Comparison of ENCODE assay signal across 8 cellular contexts in the genomic region with DNA sequence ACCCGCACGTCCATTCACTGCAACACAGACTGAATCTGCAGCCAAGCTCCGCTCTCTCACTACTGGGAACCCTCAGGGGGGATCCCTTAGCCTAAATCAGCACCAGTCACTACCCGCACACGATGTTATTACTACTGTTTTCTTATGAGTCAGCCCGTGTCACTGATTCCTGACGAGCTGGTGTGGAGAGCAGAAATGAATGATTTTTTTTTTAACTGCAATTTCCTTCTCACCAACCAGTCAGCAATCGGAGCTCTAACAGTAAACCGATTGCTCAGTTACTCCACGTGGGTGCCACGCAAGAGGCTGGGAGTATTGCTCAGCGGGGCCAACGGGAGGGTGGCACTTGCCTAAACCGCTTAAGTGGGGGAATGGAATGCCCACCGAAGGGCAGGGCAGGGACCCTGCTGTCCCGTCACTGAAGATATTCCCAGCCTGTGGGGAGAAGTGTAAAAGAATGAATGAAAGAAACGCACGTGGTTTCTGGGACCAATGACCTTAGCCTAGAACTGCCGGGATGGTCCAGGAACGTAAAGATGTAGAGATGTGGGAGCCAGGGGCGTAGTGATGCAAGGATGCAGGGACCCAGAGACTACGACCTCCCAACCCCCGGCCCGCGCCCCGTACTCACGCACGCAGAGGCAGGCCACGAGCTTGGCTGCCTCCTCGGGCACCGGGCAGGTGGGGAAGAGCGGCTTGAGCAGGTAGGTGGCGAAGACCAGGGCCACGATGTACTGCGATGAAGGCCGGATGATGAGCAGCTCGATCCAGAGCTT. TPM values are rescaled to one million over a fixed set of nuclear protein-coding genes. Genes with fewer than 3 reads are reported as not detected.
DNase-seq lines count a peak whose midpoint lies in the region; ATAC-seq and TF ChIP-seq lines count a peak whose summit lies in the region.
"Not testable (repeated sequence)": the region's sequence is repeated elsewhere in the genome, so short reads cannot be mapped to it uniquely, and the experiment has no call there.

No MANE protein-coding gene starts in this region.

- peaks cover 21% of the 10 kb centered on the region for H3K27me3 Mint-ChIP-seq in mesothelial cell of epicardium (ENCODE audit: low read depth)

- H3K79me2 ChIP-seq in SK-N-SH (ENCODE audit: insufficient read depth), result peaks cover 33% of the 10 kb centered on the region

- H3F3A ChIP-seq in SK-N-SH (replicated peaks; ENCODE audit: insufficient read depth), result not testable (repeated sequence)

- H3K27ac ChIP-seq in HUES64 (ENCODE audit: low read depth, low read length), result not testable (repeated sequence)
- peak overlapping the region in 1 of 2 experiments; percentile 56; a peak in 2 of 4 replicates for H3K27ac ChIP-seq in SK-N-SH (ENCODE audit: low read depth in 2 of 2, low read length in 1 of 2)

- peak overlapping the region; percentile 95 for H3K4me2 ChIP-seq in SK-N-SH

- peaks cover 60% of the 10 kb centered on the region for H3K4me1 Mint-ChIP-seq in mesothelial cell of epicardium

- not testable (repeated sequence) for H3K36me3 Mint-ChIP-seq in mesothelial cell of epicardium

- not testable (repeated sequence) for TF ChIP-seq EP300 in SK-N-SH (IDR thresholded peaks at IDR 0.05; ENCODE audit: borderline replicate concordance in 1 of 2, low read depth in 1 of 2, low read length in 1 of 2)

- not testable (repeated sequence) for TF ChIP-seq RAD21 in SK-N-SH (IDR thresholded peaks at IDR 0.05; ENCODE audit: low read length)

- not testable (repeated sequence) for TF ChIP-seq CTCF in BJ (IDR thresholded peaks at IDR 0.05; ENCODE audit: insufficient read depth, low read depth, low read length); SK-N-SH (IDR thresholded peaks at IDR 0.05); mesothelial cell of epicardium (IDR thresholded peaks at IDR 0.05; ENCODE audit: unreplicated experiment)

- CTCF ChIA-PET in BJ (lab: Yijun Ruan, JAX), result interaction anchor here (0.8 to 4.4 kb wide), 3 partner anchors 19 to 89 kb away, joined by 8 to 172 read pairs (median 98); no protein-coding TSS in a partner anchor
- CTCF ChIA-PET in SK-N-SH (lab: Yijun Ruan, JAX), result interaction anchor here (1.1 to 12.8 kb wide), 5 partner anchors 20 to 100 kb away, joined by 3 to 281 read pairs (median 5); no protein-coding TSS in a partner anchor

- H3K9me2 ChIP-seq in SK-N-SH, result not testable (repeated sequence)

- ATAC-seq in GM21447 (IDR thresholded peaks at IDR 0.05; ENCODE audit: unreplicated experiment) (peak; percentile 37), esophagus mucosa (peak; percentile 68)

- DNase-seq in BJ (ENCODE audit: low read depth) (peak; percentile 55), SK-N-SH (peak; percentile 30)
- DNase-seq in activated gamma-delta T cell treated with anti-CD3 and anti-CD28 coated beads, Interleukin-2, amount 50 U/mL, for 16 hours (ENCODE audit: low read depth), result peak; percentile 68
- DNase-seq in mesothelial cell of epicardium (ENCODE audit: low spot score in 2 of 2, unreplicated experiment in 2 of 2), result not testable (repeated sequence)
- DNase-seq in stimulated activated CD4-positive, alpha-beta T cell treated with anti-CD3 and anti-CD28 coated beads, Interleukin-2, amount 100 ng/mL, for 48 hours, result peak; percentile 57 to 63

- peaks cover 20% of the 10 kb centered on the region for H3K4me1 ChIP-seq in HUES64 (ENCODE audit: insufficient read depth, low read length)
- peaks cover 11 to 19% of the 10 kb centered on the region in 2 experiments; a peak in 2 of 4 replicates for H3K4me1 ChIP-seq in SK-N-SH (ENCODE audit: control insufficient read depth in 1 of 2, insufficient read depth in 2 of 2, low read depth in 1 of 2, low read length in 1 of 2)

- H3K9ac ChIP-seq in HUES64 (ENCODE audit: low read depth, low read length), result peak overlapping the region; percentile 82
- H3K9ac ChIP-seq in SK-N-SH, result peak overlapping the region; percentile 77; the same call in 1 of the 2 replicates

- H3K4me3 ChIP-seq in BJ (ENCODE audit: low read depth, low read length) (peak overlapping the region; percentile 75), HUES64 (ENCODE audit: low read length) (peak overlapping the region; percentile 77), SK-N-SH (ENCODE audit: low read depth in 2 of 2, low read length in 1 of 2) (peak overlapping the region; percentile 60 to 72)

- H2AFZ ChIP-seq in SK-N-SH (ENCODE audit: low read depth), result peak overlapping the region; percentile 46; the same call in 1 of the 2 replicates

- H3K36me3 ChIP-seq in BJ (ENCODE audit: control insufficient read depth, insufficient read depth, low read length); SK-N-SH (replicated peaks in 1 of 2; ENCODE audit: control insufficient read depth in 1 of 2, insufficient read depth in 2 of 2, low read length in 1 of 2): not testable (repeated sequence)
- H3K36me3 ChIP-seq in HUES64 (ENCODE audit: insufficient read depth, low read length), result peaks cover 13% of the 10 kb centered on the region; the same call in 1 of the 2 replicates

- peaks cover 35% of the 10 kb centered on the region for H4K20me1 ChIP-seq in SK-N-SH (ENCODE audit: insufficient read depth)

- WGBS in HUES64, result 1% methylated on average over 37 of the region's 37 CpGs
- WGBS in SK-N-SH (ENCODE audit: low lambda C conversion rate), result 5% methylated on average over 31 of the region's 37 CpGs

- H3K4me3 Mint-ChIP-seq in mesothelial cell of epicardium, result peak overlapping the region; percentile 77

- not testable (repeated sequence) for H3K27me3 ChIP-seq in BJ (ENCODE audit: control insufficient read depth, insufficient read depth, low read length); SK-N-SH (ENCODE audit: insufficient read depth)
- peaks cover 47% of the 10 kb centered on the region for H3K27me3 ChIP-seq in HUES64 (ENCODE audit: insufficient read depth, low read length)

- POLR2A ChIA-PET in BJ (lab: Charles Lee) (interaction anchor here (0.6 to 0.7 kb wide), 2 partner anchors 24 to 88 kb away, joined by 3 to 4 read pairs; no protein-coding TSS in a partner anchor), SK-N-SH (lab: Yijun Ruan, JAX) (interaction anchor here (1.2 to 2.6 kb wide), 5 partner anchors 13 to 92 kb away, joined by 4 to 13 read pairs (median 7); no protein-coding TSS in a partner anchor)

- peak overlapping the region; percentile 87 for H3K27ac Mint-ChIP-seq in mesothelial cell of epicardium

- H3K9me3 ChIP-seq in HUES64 (ENCODE audit: insufficient read depth, low read depth, low read length); SK-N-SH: not testable (repeated sequence)

- H3K9me3 Mint-ChIP-seq in mesothelial cell of epicardium, result not testable (repeated sequence)

TF ChIP-seq in SK-N-SH, 30 proteins besides CTCF, POLR2A, EP300 and RAD21:
- TF ChIP-seq SIN3A (IDR thresholded peaks at IDR 0.05; ENCODE audit: borderline replicate concordance, low read depth, low read length) (peak; percentile 57; the same call in 1 of the 2 replicates), FOSL2 (IDR thresholded peaks at IDR 0.05; ENCODE audit: borderline replicate concordance, low read depth) (peak; percentile 25; the same call in 1 of the 2 replicates), MXI1 (IDR thresholded peaks at IDR 0.05; ENCODE audit: low read depth, low read length) (peak; percentile 93), JUND (IDR thresholded peaks at IDR 0.05) (0 out of 2 replicates have a peak, but pooled peaks have one; percentile 10)
- TF ChIP-seq, protein P1, sequence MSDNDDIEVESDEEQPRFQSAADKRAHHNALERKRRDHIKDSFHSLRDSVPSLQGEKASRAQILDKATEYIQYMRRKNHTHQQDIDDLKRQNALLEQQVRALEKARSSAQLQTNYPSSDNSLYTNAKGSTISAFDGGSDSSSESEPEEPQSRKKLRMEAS (IDR thresholded peaks at IDR 0.05; ENCODE audit: low read depth), result peak; percentile 92
- TF ChIP-seq, protein P2, sequence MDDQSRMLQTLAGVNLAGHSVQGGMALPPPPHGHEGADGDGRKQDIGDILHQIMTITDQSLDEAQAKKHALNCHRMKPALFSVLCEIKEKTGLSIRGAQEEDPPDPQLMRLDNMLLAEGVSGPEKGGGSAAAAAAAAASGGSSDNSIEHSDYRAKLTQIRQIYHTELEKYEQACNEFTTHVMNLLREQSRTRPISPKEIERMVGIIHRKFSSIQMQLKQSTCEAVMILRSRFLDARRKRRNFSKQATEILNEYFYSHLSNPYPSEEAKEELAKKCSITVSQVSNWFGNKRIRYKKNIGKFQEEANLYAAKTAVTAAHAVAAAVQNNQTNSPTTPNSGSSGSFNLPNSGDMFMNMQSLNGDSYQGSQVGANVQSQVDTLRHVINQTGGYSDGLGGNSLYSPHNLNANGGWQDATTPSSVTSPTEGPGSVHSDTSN (IDR thresholded peaks at IDR 0.05), result peak; percentile 26; the same call in 1 of the 2 replicates

RNA-seq across cellular contexts. Expression of a gene that starts 0.9 kb away (rescaled TPM):
- polyA plus RNA-seq in BJ (2011; rRNA removed), result 39.2 and 60.2 TPM in 2 replicates
- polyA minus RNA-seq in BJ (2011; rRNA and poly(A)+ RNA removed), result 41.0 and 64.7 TPM in 2 replicates
- 122 TPM for polyA plus RNA-seq in HUES64 (2013, experiment 1 of 2)
- 115 TPM for polyA plus RNA-seq in HUES64 (2013, experiment 2 of 2)
- polyA plus RNA-seq in SK-N-SH (2012; rRNA removed), result 7.7 and 15.1 TPM in 2 replicates
- polyA plus RNA-seq in SK-N-SH (2012; cell fraction: cytosol; rRNA removed), result 9.3 and 12.5 TPM in 2 replicates
- polyA plus RNA-seq in SK-N-SH (2012; cell fraction: nucleus; rRNA removed), result 16.9 and 26.8 TPM in 2 replicates
- total RNA-seq in esophagus mucosa, result 198 TPM
- total RNA-seq in mesothelial cell of epicardium, result 64.7 to 70.0 TPM (median 69.4 TPM) in 3 replicates
